In the genomic region with DNA sequence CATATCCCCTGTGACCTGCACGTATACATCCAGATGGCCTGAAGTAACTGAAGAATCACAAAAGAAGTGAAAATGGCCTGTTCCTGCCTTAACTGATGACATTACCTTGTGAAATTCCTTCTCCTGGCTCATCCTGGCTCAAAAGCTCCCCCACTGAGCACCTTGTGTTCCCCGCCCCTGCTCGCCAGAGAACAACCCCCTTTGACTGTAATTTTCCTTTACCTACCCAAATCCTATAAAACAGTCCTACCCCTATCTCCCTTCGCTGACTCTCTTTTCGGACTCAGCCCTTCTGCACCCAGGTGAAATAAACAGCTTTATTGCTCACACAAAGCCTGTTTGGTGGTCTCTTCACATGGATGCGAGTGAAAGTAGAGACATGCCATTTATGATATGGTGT, we compare ENCODE assay signal across 4 cellular contexts. TPM values are rescaled to one million over a fixed set of nuclear protein-coding genes. Genes with fewer than 3 reads are reported as not detected.
"Had no signal": no experiment of that assay in that cellular context is flagged by ENCODE, and none has a peak within 500 bp of the region (broad histone marks: within the 10 kb centered on the region; RNA-seq: fewer than 3 reads in every experiment).

No MANE protein-coding gene starts in this region.

RNA-seq across cellular contexts. Expression of a gene that starts 44.4 kb away (rescaled TPM):
- total RNA-seq: HT-29, MCF 10A, PC-3, SJCRH30 had no signal
